4 cellular contexts compared by ENCODE assay signal in genomic region chr6:3677351-3677750, GRCh38.
DNase-seq lines count a peak whose midpoint lies in the region; TF ChIP-seq lines count a peak whose summit lies in the region.
"Not testable (repeated sequence)": the region's sequence is repeated elsewhere in the genome, so short reads cannot be mapped to it uniquely, and the experiment has no call there.

No MANE protein-coding gene starts in this region.

- intact Hi-C loops in esophagus muscularis mucosa (cut with DNase I); prostate gland (cut with DNase I): not testable (repeated sequence)

- not testable (repeated sequence) for TF ChIP-seq EP300 in esophagus muscularis mucosa (IDR thresholded peaks at IDR 0.05)

- not testable (repeated sequence) for H3K9ac ChIP-seq in liver (ENCODE audit: low read depth in 1 of 2, low read length in 2 of 2)

- WGBS in esophagus muscularis mucosa: 71% methylated on average over 1 of the region's 1 CpG
- 59% methylated on average over 1 of the region's 1 CpG for WGBS in liver
- WGBS in prostate gland: 50% methylated on average over 1 of the region's 1 CpG

- TF ChIP-seq CTCF in C4-2B (conservative IDR thresholded peaks at IDR 0.05); esophagus muscularis mucosa (IDR thresholded peaks at IDR 0.05); liver (IDR thresholded peaks at IDR 0.05; ENCODE audit: low read depth, low read length, missing input control); prostate gland (IDR thresholded peaks at IDR 0.05): not testable (repeated sequence)

- DNase-seq in esophagus muscularis mucosa (ENCODE audit: extremely low spot score): peak; percentile 10
- DNase-seq in prostate gland (ENCODE audit: low spot score): not testable (repeated sequence)

- peak in 1 of 2 donors; percentile 38 for TF ChIP-seq RAD21 in liver (IDR thresholded peaks at IDR 0.05)

- H3K4me1 ChIP-seq in esophagus muscularis mucosa; liver (ENCODE audit: control insufficient read depth in 4 of 4, insufficient read depth in 4 of 4, low read length in 3 of 4); prostate gland (replicated peaks): not testable (repeated sequence)

- not testable (repeated sequence) for H3K4me3 ChIP-seq in esophagus muscularis mucosa; liver (ENCODE audit: low read depth in 1 of 3, low read length in 3 of 3); prostate gland

- not testable (repeated sequence) for H3K27me3 ChIP-seq in esophagus muscularis mucosa; liver (ENCODE audit: control insufficient read depth in 4 of 4, insufficient read depth in 4 of 4, low read length in 3 of 4); prostate gland (replicated peaks; ENCODE audit: insufficient read depth)

- H3K27ac ChIP-seq in C4-2B (peak overlapping the region; percentile 1; the same call in 1 of the 2 replicates), prostate gland (peak overlapping the region; percentile 68 to 85)
- H3K27ac ChIP-seq in esophagus muscularis mucosa (replicated peaks in 1 of 4); liver (ENCODE audit: low read depth in 1 of 2, low read length in 2 of 2): not testable (repeated sequence)

- H3K9me3 ChIP-seq in esophagus muscularis mucosa: peaks cover 0 to 18% (median 0%) of the 10 kb centered on the region in 4 donors
- H3K9me3 ChIP-seq in liver (ENCODE audit: control insufficient read depth in 4 of 4, low read length in 3 of 4); prostate gland: not testable (repeated sequence)

- H3K36me3 ChIP-seq in esophagus muscularis mucosa; liver (ENCODE audit: control insufficient read depth in 4 of 4, insufficient read depth in 3 of 4, low read depth in 1 of 4, low read length in 3 of 4); prostate gland: not testable (repeated sequence)

- TF ChIP-seq POLR2A in esophagus muscularis mucosa (IDR thresholded peaks at IDR 0.05; ENCODE audit: low read depth); prostate gland (IDR thresholded peaks at IDR 0.05): not testable (repeated sequence)

TF ChIP-seq in liver, 16 proteins besides CTCF, POLR2A, EP300 and RAD21:
- TF ChIP-seq, protein P1, sequence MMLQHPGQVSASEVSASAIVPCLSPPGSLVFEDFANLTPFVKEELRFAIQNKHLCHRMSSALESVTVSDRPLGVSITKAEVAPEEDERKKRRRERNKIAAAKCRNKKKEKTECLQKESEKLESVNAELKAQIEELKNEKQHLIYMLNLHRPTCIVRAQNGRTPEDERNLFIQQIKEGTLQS (IDR thresholded peaks at IDR 0.05): peak; percentile 16
- peak in 1 of 2 donors; percentile 80 for TF ChIP-seq RXRA (IDR thresholded peaks at IDR 0.05)
- TF ChIP-seq HNF4A (conservative IDR thresholded peaks at IDR 0.05): peak in 1 of 2 donors; percentile 54
- peak; percentile 62 for TF ChIP-seq SP1 (IDR thresholded peaks at IDR 0.05)
- TF ChIP-seq HNF4G (IDR thresholded peaks at IDR 0.05): peak; percentile 31
TF ChIP-seq in liver: peak in this region for 5; not testable (repeated sequence) for 11.
